ENCODE assay signal across 13 cellular contexts in genomic region chr3:121651684-121652083, GRCh38. TPM values are rescaled to one million over a fixed set of nuclear protein-coding genes. Genes with fewer than 3 reads are reported as not detected.
DNase-seq lines count a peak whose midpoint lies in the region; ATAC-seq, FAIRE-seq and TF ChIP-seq lines count a peak whose summit lies in the region.
"Had no signal": no experiment of that assay in that cellular context is flagged by ENCODE, and none has a peak within 500 bp of the region (broad histone marks: within the 10 kb centered on the region; RNA-seq: fewer than 3 reads in every experiment).

No MANE protein-coding gene starts in this region.

- H3K27ac ChIP-seq in breast epithelium, result no peak overlapping the region
- H3K27ac ChIP-seq: right atrium auricular region had no signal

- H3K4me3 Mint-ChIP-seq in MCF 10A (ENCODE audit: unreplicated experiment) (no peak overlapping the region), type B pancreatic cell (no peak overlapping the region)
- H3K4me3 Mint-ChIP-seq in effector memory CD8-positive, alpha-beta T cell, result peak overlapping the region in 1 of 2 donors; percentile 35
- H3K4me3 Mint-ChIP-seq: dendritic cell treated with granulocyte-macrophage colony-stimulating factor and Interleukin-4, amounts not matched to agents 40 ng/mL and 50 ng/mL, for 4 days had no signal

- intact Hi-C loops in MCF 10A (cut with micrococcal nuclease) (no loop called here), breast epithelium (cut with DNase I; ENCODE audit: low total_unique reads) (no loop called here)

- H3K36me3 ChIP-seq in breast epithelium, result no peaks in the 10 kb centered on the region
- H3K36me3 ChIP-seq: right atrium auricular region had no signal

- no peak for TF ChIP-seq POLR2A in breast epithelium (IDR thresholded peaks at IDR 0.05)

- no peaks in the 10 kb centered on the region for H3K27me3 ChIP-seq in breast epithelium
- H3K27me3 ChIP-seq: BLaER1 treated with 17β-estradiol and CSF1 and Interleukin-3, amounts not matched to agents 10 nM and 100 nM; right atrium auricular region had no signal

- H3K9me3 Mint-ChIP-seq in MCF 10A (ENCODE audit: unreplicated experiment), result no peaks in the 10 kb centered on the region
- no peaks in the 10 kb centered on the region for H3K9me3 Mint-ChIP-seq in effector memory CD8-positive, alpha-beta T cell
- no peaks in the 10 kb centered on the region for H3K9me3 Mint-ChIP-seq in type B pancreatic cell
- H3K9me3 Mint-ChIP-seq: dendritic cell treated with granulocyte-macrophage colony-stimulating factor and Interleukin-4, amounts not matched to agents 40 ng/mL and 50 ng/mL, for 4 days had no signal

- peaks cover 0 to 3% of the 10 kb centered on the region in 2 donors for H3K4me1 ChIP-seq in breast epithelium

- BruUV-seq in MCF 10A (replicated peaks; lab: Mats Ljungman, UMichigan), result no TSS peak

- no peaks in the 10 kb centered on the region for H3K36me3 Mint-ChIP-seq in MCF 10A (ENCODE audit: insufficient read depth, unreplicated experiment)
- H3K36me3 Mint-ChIP-seq in effector memory CD8-positive, alpha-beta T cell (ENCODE audit: insufficient read depth), result peaks cover 81% of the 10 kb centered on the region
- H3K36me3 Mint-ChIP-seq in type B pancreatic cell, result no peaks in the 10 kb centered on the region

- H3K4me1 Mint-ChIP-seq in MCF 10A (ENCODE audit: insufficient read depth, unreplicated experiment) (peaks cover 20% of the 10 kb centered on the region), type B pancreatic cell (ENCODE audit: unreplicated experiment) (no peaks in the 10 kb centered on the region)
- H3K4me1 Mint-ChIP-seq in effector memory CD8-positive, alpha-beta T cell (ENCODE audit: low read depth in 2 of 2), result peaks cover 38 to 63% of the 10 kb centered on the region in 2 donors

- no peak overlapping the region for H3K27ac Mint-ChIP-seq in MCF 10A (ENCODE audit: low read depth, unreplicated experiment)
- peak overlapping the region; percentile 77 to 84 for H3K27ac Mint-ChIP-seq in effector memory CD8-positive, alpha-beta T cell
- H3K27ac Mint-ChIP-seq in type B pancreatic cell, result peak overlapping the region; percentile 28
- H3K27ac Mint-ChIP-seq: dendritic cell treated with granulocyte-macrophage colony-stimulating factor and Interleukin-4, amounts not matched to agents 40 ng/mL and 50 ng/mL, for 4 days had no signal

- FAIRE-seq in frontal cortex (lab: Jason Lieb, UNC), result no peak
- FAIRE-seq: H54 had no signal

- no peak for ATAC-seq in effector memory CD8-positive, alpha-beta T cell (replicated peaks)

- DNase-seq in MCF 10A (ENCODE audit: unreplicated experiment) (peak; percentile 45), breast epithelium (ENCODE audit: low spot score in 2 of 2) (no peak), NCI-H345 (lab: John Stamatoyannopoulos, UW) (peak; percentile 67), type B pancreatic cell (ENCODE audit: extremely low spot score, unreplicated experiment) (no peak), pons (ENCODE audit: low spot score) (no peak), RKO (ENCODE audit: low spot score) (no peak), frontal cortex (ENCODE audit: low spot score in 2 of 2) (no peak)
- DNase-seq in effector memory CD8-positive, alpha-beta T cell, result no peak

- CTCF ChIA-PET in MCF 10A (lab: Yijun Ruan, JAX), result interaction anchor here (4.7 kb wide), 1 partner anchor 105 kb away, joined by 27 read pairs; the partner anchor contains the start of gene POLQ

- H3K27me3 Mint-ChIP-seq in MCF 10A (ENCODE audit: insufficient read depth, unreplicated experiment) (no peaks in the 10 kb centered on the region), type B pancreatic cell (no peaks in the 10 kb centered on the region)
- no peaks in the 10 kb centered on the region for H3K27me3 Mint-ChIP-seq in effector memory CD8-positive, alpha-beta T cell
- H3K27me3 Mint-ChIP-seq: dendritic cell treated with granulocyte-macrophage colony-stimulating factor and Interleukin-4, amounts not matched to agents 40 ng/mL and 50 ng/mL, for 4 days had no signal

- no peak overlapping the region for H3K4me3 ChIP-seq in breast epithelium
- H3K4me3 ChIP-seq: BLaER1 treated with 17β-estradiol and CSF1 and Interleukin-3, amounts not matched to agents 10 nM and 100 nM; right atrium auricular region had no signal

- no peaks in the 10 kb centered on the region for H3K9me3 ChIP-seq in breast epithelium

- TF ChIP-seq CTCF in MCF 10A (IDR thresholded peaks at IDR 0.05; ENCODE audit: unreplicated experiment), result no peak
- TF ChIP-seq CTCF in breast epithelium (IDR thresholded peaks at IDR 0.05), result no peak
- no peak for TF ChIP-seq CTCF in type B pancreatic cell (conservative IDR thresholded peaks at IDR 0.05)

- POLR2A ChIA-PET in MCF 10A (lab: Yijun Ruan, JAX), result interaction anchor here (0.7 to 0.8 kb wide), 2 partner anchors 12 to 33 kb away, joined by 3 read pairs; no protein-coding TSS in a partner anchor

RNA-seq across cellular contexts. Expression of gene HCLS1, which starts 9.0 kb away (rescaled TPM):
- total RNA-seq in MCF 10A (2022) (1.6 and 2.5 TPM in 2 replicates), breast epithelium (100 to 1,000 TPM in 1 of 3 donors, 10 to 100 TPM in 2; 37.8 to 144 (median 42.6) TPM), type B pancreatic cell (ENCODE audit: low replicate concordance) (5.9 and 6.0 TPM in 2 replicates), frontal cortex (0.82 TPM)

RNA-seq across cellular contexts. Expression of gene FBXO40, which starts 58.5 kb away (rescaled TPM):
- total RNA-seq in MCF 10A (2022) (not detected in 2 replicates), breast epithelium (not detected), type B pancreatic cell (ENCODE audit: low replicate concordance) (not detected in 2 replicates), frontal cortex (not detected)
- total RNA-seq: urinary bladder had no signal

Comparison
In these comparisons a context has a peak if more than half of its experiments do, and no peak if none do; other contexts are left out.
1. DNase-seq: peak in MCF 10A (single experiment) and NCI-H345 (single experiment); none in breast epithelium (0 of 2), effector memory CD8-positive, alpha-beta T cell (0 of 3), type B pancreatic cell (single experiment), pons (single experiment), RKO (single experiment) and frontal cortex (0 of 2).